In the genomic region with DNA sequence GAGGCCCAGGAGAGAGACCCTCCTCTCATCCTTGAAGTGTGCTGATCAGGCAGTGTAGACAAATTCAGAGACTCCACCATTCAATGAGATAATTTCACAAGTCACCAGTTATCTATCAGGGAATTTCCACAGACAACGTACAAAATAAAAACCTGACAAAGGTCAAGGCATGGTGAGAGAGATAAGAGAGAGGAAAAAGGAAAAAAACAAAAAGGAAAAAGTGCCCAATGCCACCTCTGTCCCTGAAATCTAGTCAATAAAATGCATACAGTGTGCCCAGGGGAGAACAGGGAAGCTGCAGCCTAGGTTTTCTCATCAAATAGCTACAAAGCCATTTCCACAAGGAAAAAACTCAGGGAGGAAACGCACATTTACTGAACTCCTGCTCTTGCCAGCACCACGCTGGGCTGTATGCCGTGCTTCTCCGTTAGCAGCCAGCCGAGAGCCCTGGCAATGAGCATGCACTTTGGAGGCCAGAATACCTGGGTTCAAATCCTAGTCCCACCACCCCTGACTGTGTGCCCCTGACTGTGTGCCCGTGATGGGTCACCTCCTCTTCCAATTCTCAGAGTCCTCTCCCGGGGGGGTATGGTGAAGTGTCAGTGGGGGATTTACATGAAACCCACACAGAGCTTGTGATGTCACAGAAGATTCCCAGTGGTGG, we compare ENCODE assay signal across 20 cellular contexts. TPM values are rescaled to one million over a fixed set of nuclear protein-coding genes. Genes with fewer than 3 reads are reported as not detected.
DNase-seq lines count a peak whose midpoint lies in the region; ATAC-seq, FAIRE-seq and TF ChIP-seq lines count a peak whose summit lies in the region.
"Had no signal": no experiment of that assay in that cellular context is flagged by ENCODE, and none has a peak within 500 bp of the region (broad histone marks: within the 10 kb centered on the region; RNA-seq: fewer than 3 reads in every experiment).

No MANE protein-coding gene starts in this region.

- no peaks in the 10 kb centered on the region for H4K20me1 ChIP-seq in GM12878 (ENCODE audit: control insufficient read depth, insufficient read depth)
- H4K20me1 ChIP-seq: BLaER1 treated with 17β-estradiol and CSF1 and Interleukin-3, amounts not matched to agents 10 nM and 100 nM had no signal

- no peak for DNase-seq in stimulated activated naive CD8-positive, alpha-beta T cell treated with anti-CD3 and anti-CD28 coated beads, Interleukin-15, Interleukin-2, amounts not matched to agents 100 U/mL and 50 U/mL, for 24 hours
- DNase-seq in GM12878 (ENCODE audit: low read depth, low spot score) (no peak), lung microvascular endothelial cell (ENCODE audit: low read depth in 2 of 2) (peak; percentile 8 to 68), erythroblast (lab: John Stamatoyannopoulos, UW) (no peak), NCI-H2196 treated with DMSO at 0.1 percent for 48 hours (lab: John Stamatoyannopoulos, UW; ENCODE audit: unreplicated experiment) (no peak)
- DNase-seq in activated effector memory CD4-positive, alpha-beta T cell treated with Interleukin-2 at 50 U/mL for 16 hours: no peak
- no peak for DNase-seq in activated T-helper 2 cell treated with anti-CD3 and anti-CD28 coated beads, Interferon-gamma antibody, Interleukin-2, Interleukin-4, amounts not matched to agents 10 μg/mL and 5 μg/mL and 100 μg/mL, durations not matched to agents 14 hours and 24 hours and 36 hours (ENCODE audit: low spot score)
- DNase-seq: DND-41, GM23248, HCEC 1CT, IMR-90, NCI-H1417, NCI-H1930, NCI-H2171, NCI-H748 treated with DMSO at 0.1 percent for 48 hours, OCI-M1 had no signal

- H3K4me3 ChIP-seq in GM12878: no peak overlapping the region
- H3K4me3 ChIP-seq: BLaER1 treated with 17β-estradiol and CSF1 and Interleukin-3, amounts not matched to agents 10 nM and 100 nM; GM23248 had no signal

- H2AFZ ChIP-seq in GM12878 (ENCODE audit: control insufficient read depth, low read depth, low read length): no peak overlapping the region
- H2AFZ ChIP-seq: GM23248 had no signal

- intact Hi-C loops in GM12878 (cut with micrococcal nuclease; ENCODE audit: unreplicated experiment): no loop called here
- intact Hi-C loops in activated T-helper 2 cell treated with anti-CD3 and anti-CD28 coated beads, Interferon-gamma antibody, Interleukin-2, Interleukin-4, amounts not matched to agents 10 μg/mL and 5 μg/mL and 100 μg/mL, durations not matched to agents 14 hours and 24 hours and 36 hours (cut with micrococcal nuclease): no loop called here

- WGBS in GM12878 (ENCODE audit: insufficient coverage, insufficient replicate concordance, low lambda C conversion rate, missing lambda C conversion rate): 22% methylated on average over 8 of the region's 8 CpGs

- no peaks in the 10 kb centered on the region for H3K9me3 Mint-ChIP-seq in stimulated activated naive CD8-positive, alpha-beta T cell treated with anti-CD3 and anti-CD28 coated beads, Interleukin-15, Interleukin-2, amounts not matched to agents 100 ng/mL and 50 ng/mL, for 24 hours
- H3K9me3 Mint-ChIP-seq in activated T-helper 2 cell treated with anti-CD3 and anti-CD28 coated beads, Interferon-gamma antibody, Interleukin-2, Interleukin-4, amounts not matched to agents 10 μg/mL and 5 μg/mL and 100 μg/mL, durations not matched to agents 14 hours and 24 hours and 36 hours: no peaks in the 10 kb centered on the region

- POLR2A ChIA-PET in GM12878 (lab: Charles Lee): interaction anchor here (0.6 to 1.7 kb wide), 4 partner anchors 9 to 124 kb away, joined by 3 to 6 read pairs (median 6); no protein-coding TSS in a partner anchor

- H3K27ac ChIP-seq in GM12878 (ENCODE audit: control insufficient read depth, insufficient read depth): no peak overlapping the region
- H3K27ac ChIP-seq: BLaER1 treated with 17β-estradiol and CSF1 and Interleukin-3, amounts not matched to agents 10 nM and 100 nM; GM23248 had no signal

- ATAC-seq in stimulated activated naive CD8-positive, alpha-beta T cell treated with anti-CD3 and anti-CD28 coated beads, Interleukin-15, Interleukin-2, amounts not matched to agents 100 U/mL and 50 U/mL, for 24 hours: no peak
- ATAC-seq in GM12878: peak; percentile 46

- no peak overlapping the region for H3K9ac ChIP-seq in GM12878 (ENCODE audit: control insufficient read depth, insufficient read depth, low read length)
- H3K9ac ChIP-seq: BLaER1 treated with 17β-estradiol and CSF1 and Interleukin-3, amounts not matched to agents 10 nM and 100 nM; GM23248 had no signal

- no peak for TF ChIP-seq RAD21 in GM12878 (IDR thresholded peaks at IDR 0.05; ENCODE audit: insufficient read depth, low read depth, low read length)

- no peak for TF ChIP-seq POLR2A in GM12878 (IDR thresholded peaks at IDR 0.05; ENCODE audit: low read depth, low read length)
- TF ChIP-seq POLR2A in erythroblast (IDR thresholded peaks at IDR 0.05; ENCODE audit: low read length): no peak

- H3K4me1 ChIP-seq in GM12878 (ENCODE audit: control insufficient read depth, insufficient read depth, low read length): no peaks in the 10 kb centered on the region; the same call in 1 of the 2 replicates

- RAD21 ChIA-PET in GM12878 (lab: Charles Lee; ENCODE audit: unreplicated experiment): interaction anchor here (0.6 to 3.9 kb wide), 9 partner anchors 9 to 204 kb away, joined by 3 to 13 read pairs (median 3); no protein-coding TSS in a partner anchor

- CTCF ChIA-PET in GM12878 (lab: Yijun Ruan, JAX): interaction anchor here (1.7 to 3.4 kb wide), 5 partner anchors 9 to 160 kb away, joined by 4 to 16 read pairs (median 7); no protein-coding TSS in a partner anchor

- no TSS peak for BruUV-seq in GM12878 (replicated peaks; lab: Mats Ljungman, UMichigan)

- H3K27me3 Mint-ChIP-seq in stimulated activated naive CD8-positive, alpha-beta T cell treated with anti-CD3 and anti-CD28 coated beads, Interleukin-15, Interleukin-2, amounts not matched to agents 100 ng/mL and 50 ng/mL, for 24 hours: peaks cover 5% of the 10 kb centered on the region
- peaks cover 23% of the 10 kb centered on the region for H3K27me3 Mint-ChIP-seq in activated T-helper 2 cell treated with anti-CD3 and anti-CD28 coated beads, Interferon-gamma antibody, Interleukin-2, Interleukin-4, amounts not matched to agents 10 μg/mL and 5 μg/mL and 100 μg/mL, durations not matched to agents 14 hours and 24 hours and 36 hours (ENCODE audit: low read depth)

- SMC1A ChIA-PET in GM12878 (lab: Charles Lee; ENCODE audit: uncharacterized antibody, unreplicated experiment): interaction anchor here (0.7 to 3.3 kb wide), 7 partner anchors 10 to 160 kb away, joined by 3 to 15 read pairs (median 3); no protein-coding TSS in a partner anchor

- H3K27ac Mint-ChIP-seq in stimulated activated naive CD8-positive, alpha-beta T cell treated with anti-CD3 and anti-CD28 coated beads, Interleukin-15, Interleukin-2, amounts not matched to agents 100 ng/mL and 50 ng/mL, for 24 hours: peak overlapping the region; percentile 15
- no peak overlapping the region for H3K27ac Mint-ChIP-seq in activated T-helper 2 cell treated with anti-CD3 and anti-CD28 coated beads, Interferon-gamma antibody, Interleukin-2, Interleukin-4, amounts not matched to agents 10 μg/mL and 5 μg/mL and 100 μg/mL, durations not matched to agents 14 hours and 24 hours and 36 hours

- H3K79me2 ChIP-seq in GM12878 (ENCODE audit: control insufficient read depth, insufficient read depth, low read length): no peaks in the 10 kb centered on the region

- no peak for TF ChIP-seq CTCF in GM12878 (IDR thresholded peaks at IDR 0.05 in 2 of 3, conservative IDR thresholded peaks at IDR 0.05 in 1 of 3; ENCODE audit: control insufficient read depth in 2 of 3, extremely low read depth in 1 of 3, insufficient read depth in 1 of 3, low read depth in 3 of 3, low read length in 3 of 3)

- no peak overlapping the region for H3K4me2 ChIP-seq in GM12878 (ENCODE audit: control insufficient read depth, insufficient read depth)
- H3K4me2 ChIP-seq: BLaER1 treated with 17β-estradiol and CSF1 and Interleukin-3, amounts not matched to agents 10 nM and 100 nM had no signal

- no peak for TF ChIP-seq EP300 in GM12878 (IDR thresholded peaks at IDR 0.05; ENCODE audit: borderline replicate concordance in 1 of 2, control insufficient read depth in 1 of 2, low read depth in 2 of 2, low read length in 2 of 2)

- H3K36me3 ChIP-seq in GM12878 (ENCODE audit: control insufficient read depth in 2 of 2, insufficient read depth in 2 of 2, low read length in 1 of 2): no peaks in the 10 kb centered on the region
- H3K36me3 ChIP-seq: BLaER1 treated with 17β-estradiol and CSF1 and Interleukin-3, amounts not matched to agents 10 nM and 100 nM had no signal

- H3K36me3 Mint-ChIP-seq in stimulated activated naive CD8-positive, alpha-beta T cell treated with anti-CD3 and anti-CD28 coated beads, Interleukin-15, Interleukin-2, amounts not matched to agents 100 ng/mL and 50 ng/mL, for 24 hours (ENCODE audit: low read depth): no peaks in the 10 kb centered on the region
- no peaks in the 10 kb centered on the region for H3K36me3 Mint-ChIP-seq in activated T-helper 2 cell treated with anti-CD3 and anti-CD28 coated beads, Interferon-gamma antibody, Interleukin-2, Interleukin-4, amounts not matched to agents 10 μg/mL and 5 μg/mL and 100 μg/mL, durations not matched to agents 14 hours and 24 hours and 36 hours (ENCODE audit: low read depth)

- FAIRE-seq in GM12878 (lab: Jason Lieb, UNC): no peak
- FAIRE-seq: A204.1, G401.6 had no signal

- no peaks in the 10 kb centered on the region; the same call in 2 of the 3 replicates for H3K9me3 ChIP-seq in GM12878 (replicated peaks; ENCODE audit: control insufficient read depth, insufficient read depth, low read length)
- H3K9me3 ChIP-seq: BLaER1 treated with 17β-estradiol and CSF1 and Interleukin-3, amounts not matched to agents 10 nM and 100 nM had no signal

- H3K4me3 Mint-ChIP-seq in stimulated activated naive CD8-positive, alpha-beta T cell treated with anti-CD3 and anti-CD28 coated beads, Interleukin-15, Interleukin-2, amounts not matched to agents 100 ng/mL and 50 ng/mL, for 24 hours: no peak overlapping the region
- H3K4me3 Mint-ChIP-seq in activated T-helper 2 cell treated with anti-CD3 and anti-CD28 coated beads, Interferon-gamma antibody, Interleukin-2, Interleukin-4, amounts not matched to agents 10 μg/mL and 5 μg/mL and 100 μg/mL, durations not matched to agents 14 hours and 24 hours and 36 hours (ENCODE audit: low read depth): no peak overlapping the region

- peaks cover 0 to 6% of the 10 kb centered on the region in 2 experiments; a peak in 2 of 4 replicates for H3K27me3 ChIP-seq in GM12878 (replicated peaks in 1 of 2; ENCODE audit: control insufficient read depth in 2 of 2, insufficient read depth in 2 of 2, low read length in 1 of 2)

- H3K4me1 Mint-ChIP-seq in stimulated activated naive CD8-positive, alpha-beta T cell treated with anti-CD3 and anti-CD28 coated beads, Interleukin-15, Interleukin-2, amounts not matched to agents 100 ng/mL and 50 ng/mL, for 24 hours (ENCODE audit: low read depth): peaks cover 31% of the 10 kb centered on the region
- H3K4me1 Mint-ChIP-seq in activated T-helper 2 cell treated with anti-CD3 and anti-CD28 coated beads, Interferon-gamma antibody, Interleukin-2, Interleukin-4, amounts not matched to agents 10 μg/mL and 5 μg/mL and 100 μg/mL, durations not matched to agents 14 hours and 24 hours and 36 hours (ENCODE audit: low read depth): peaks cover 18% of the 10 kb centered on the region

- in situ Hi-C loops in GM12878 (cut with MboI): no loop called here

RNA-seq across cellular contexts. Expression of a gene that starts 11.6 kb away (rescaled TPM):
- 110 and 114 TPM in 2 replicates for total RNA-seq in GM12878 (2013; cell fraction: nucleolus; rRNA removed)
- total RNA-seq in GM12878 (2014; rRNA removed) (0.33 and 0.34 TPM in 2 replicates), GM12878 (2014; rRNA removed; fragmentation: Illumina TruSeq; extraction: Trizol) (0.18 TPM in 2 replicates), GM12878 (2021) (0.98 and 1.2 TPM in 2 replicates), lung microvascular endothelial cell (0.20 and 0.22 TPM in 2 replicates)
- 1.3 TPM for polyA plus RNA-seq in GM12878 (2011; ENCODE audit: low read depth)
- polyA plus RNA-seq in GM12878 (2011; rRNA removed) (9.9 and 18.2 TPM in 2 replicates), GM12878 (2014; fragmentation: Illumina TruSeq; extraction: Trizol) (0.17 and 0.29 TPM in 2 replicates), GM12878 (2014; fragmentation: Nextera tagmentation; extraction: Ambion mirVana) (under 1 TPM in 1 of 2 experiments, not detected in 1; 0.04 TPM), GM12878 (2014; rRNA removed) (0.82 and 0.86 TPM in 2 replicates), GM12878 (2016; fragmentation: Nextera tagmentation; extraction: Ambion mirVana) (1 to 10 TPM in 1 of 2 experiments, under 1 TPM in 1; 0.68 to 1.1 TPM)
- 20.1 and 23.8 TPM in 2 replicates for polyA plus RNA-seq in GM12878 (2011; cell fraction: cytosol; rRNA removed)
- 247 and 273 TPM in 2 replicates for polyA plus RNA-seq in GM12878 (2011; cell fraction: nucleus; rRNA removed)
- 4.2 and 4.5 TPM in 2 replicates for polyA plus RNA-seq in GM12878 (2012)
- 7.0 and 17.7 TPM in 2 replicates for polyA minus RNA-seq in GM12878 (2011; rRNA and poly(A)+ RNA removed)
- 6.4 and 12.8 TPM in 2 replicates for polyA minus RNA-seq in GM12878 (2011; cell fraction: cytosol; rRNA and poly(A)+ RNA removed)
- 54.9 and 86.5 TPM in 2 replicates for polyA minus RNA-seq in GM12878 (2011; cell fraction: nucleus; rRNA and poly(A)+ RNA removed)
- total RNA-seq in activated T-helper 2 cell treated with anti-CD3 and anti-CD28 coated beads, Interferon-gamma antibody, Interleukin-2, Interleukin-4, amounts not matched to agents 10 μg/mL and 5 μg/mL and 100 μg/mL, durations not matched to agents 14 hours and 24 hours and 36 hours: 2.8 and 2.9 TPM in 2 replicates

Comparison
In these comparisons a context has a peak if more than half of its experiments do, and no peak if none do; other contexts are left out.
1. DNase-seq: peak in lung microvascular endothelial cell (2 of 2); none in stimulated activated naive CD8-positive, alpha-beta T cell treated with anti-CD3 and anti-CD28 coated beads, Interleukin-15, Interleukin-2, amounts not matched to agents 100 U/mL and 50 U/mL, for 24 hours (single experiment), GM12878 (single experiment), erythroblast (0 of 2), NCI-H2196 treated with DMSO at 0.1 percent for 48 hours (single experiment), activated effector memory CD4-positive, alpha-beta T cell treated with Interleukin-2 at 50 U/mL for 16 hours (single experiment) and activated T-helper 2 cell treated with anti-CD3 and anti-CD28 coated beads, Interferon-gamma antibody, Interleukin-2, Interleukin-4, amounts not matched to agents 10 μg/mL and 5 μg/mL and 100 μg/mL, durations not matched to agents 14 hours and 24 hours and 36 hours (single experiment).